ENCODE assay signal across 8 cellular contexts in the genomic region with DNA sequence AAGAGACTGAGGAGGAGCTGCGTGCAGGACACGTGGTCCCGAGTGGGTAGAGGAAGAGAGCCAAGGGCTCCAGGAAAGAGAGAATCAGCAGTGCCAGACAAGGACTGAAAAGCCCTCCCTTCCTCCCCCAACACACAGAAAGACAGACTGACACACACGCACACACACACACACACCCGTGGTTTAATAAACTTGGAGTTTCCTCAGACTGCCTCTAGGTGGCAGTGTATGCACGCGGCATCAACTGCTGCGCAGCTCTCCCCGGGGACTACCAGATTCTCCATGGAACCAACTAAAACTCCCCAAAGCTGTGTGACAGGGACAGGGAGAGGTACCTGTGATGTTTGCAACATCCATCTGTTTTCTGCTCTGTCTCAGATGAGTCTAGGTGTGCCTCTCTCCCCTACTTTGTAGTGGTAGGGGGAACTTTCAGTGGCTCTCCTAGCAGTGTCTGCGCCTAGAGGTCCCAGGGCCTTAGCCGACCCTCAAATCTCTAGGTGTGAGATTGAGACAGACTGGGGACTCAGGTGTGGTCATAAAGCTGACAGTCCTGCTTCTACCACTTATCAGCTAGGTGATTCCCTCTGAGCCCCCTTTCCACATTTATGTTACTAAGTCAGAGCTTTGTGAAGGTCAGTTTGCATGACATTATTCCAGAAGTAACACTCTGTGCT. TPM values are rescaled to one million over a fixed set of nuclear protein-coding genes. Genes with fewer than 3 reads are reported as not detected.
DNase-seq lines count a peak whose midpoint lies in the region; ATAC-seq and TF ChIP-seq lines count a peak whose summit lies in the region.

No MANE protein-coding gene starts in this region.

- peaks cover 3% of the 10 kb centered on the region; the same call in 1 of the 2 replicates for H3K4me1 ChIP-seq in DND-41 (ENCODE audit: insufficient read depth, low read length)

- H3K79me2 ChIP-seq in DND-41 (ENCODE audit: insufficient read depth, low read length), result no peaks in the 10 kb centered on the region

- no peak overlapping the region for H3K4me2 ChIP-seq in DND-41 (ENCODE audit: insufficient read depth, low read length)

- no peaks in the 10 kb centered on the region for H3K36me3 ChIP-seq in DND-41 (ENCODE audit: insufficient read depth, low read length)

- peaks cover 51% of the 10 kb centered on the region for H3K4me1 Mint-ChIP-seq in activated naive CD4-positive, alpha-beta T cell treated with anti-CD3 and anti-CD28 coated beads, Interleukin-2, amount 50 U/mL, for 24 hours

- no peaks in the 10 kb centered on the region for H3K9me3 Mint-ChIP-seq in activated naive CD4-positive, alpha-beta T cell treated with anti-CD3 and anti-CD28 coated beads, Interleukin-2, amount 50 U/mL, for 24 hours

- H3K27ac Mint-ChIP-seq in activated naive CD4-positive, alpha-beta T cell treated with anti-CD3 and anti-CD28 coated beads, Interleukin-2, amount 50 U/mL, for 24 hours, result peak overlapping the region; percentile 71

- TF ChIP-seq CTCF in DND-41 (IDR thresholded peaks at IDR 0.05; ENCODE audit: borderline replicate concordance, extremely low read depth, low read length, poor library complexity, severe bottlenecking), result peak; percentile 73
- peak; percentile 43 for TF ChIP-seq CTCF in GM20000 (IDR thresholded peaks at IDR 0.05; ENCODE audit: extremely low read depth, missing control alignments)

- no peak overlapping the region for H3K9ac ChIP-seq in DND-41 (ENCODE audit: low read depth, low read length)

- peak; percentile 85 for ATAC-seq in DND-41 (ENCODE audit: insufficient read depth, low read depth)
- peak; percentile 63 for ATAC-seq in HG03520 (IDR thresholded peaks at IDR 0.05; ENCODE audit: unreplicated experiment)

- no peaks in the 10 kb centered on the region for H4K20me1 ChIP-seq in DND-41 (ENCODE audit: insufficient read depth, low read length)

- H3K9me3 ChIP-seq in DND-41 (ENCODE audit: insufficient read depth, low read length, severe bottlenecking), result no peaks in the 10 kb centered on the region

- no peaks in the 10 kb centered on the region for H3K36me3 Mint-ChIP-seq in activated naive CD4-positive, alpha-beta T cell treated with anti-CD3 and anti-CD28 coated beads, Interleukin-2, amount 50 U/mL, for 24 hours

- intact Hi-C loops in posterior vena cava (cut with DNase I), result loop anchor here (2.0 to 10.0 kb wide), 3 partner anchors 60 to 480 kb away; no protein-coding TSS in a partner anchor

- H3K4me3 Mint-ChIP-seq in activated naive CD4-positive, alpha-beta T cell treated with anti-CD3 and anti-CD28 coated beads, Interleukin-2, amount 50 U/mL, for 24 hours, result no peak overlapping the region

- peaks cover 5% of the 10 kb centered on the region for H3K27me3 ChIP-seq in DND-41 (ENCODE audit: insufficient read depth, low read length, poor library complexity)

- no peak overlapping the region for H3K4me3 ChIP-seq in DND-41 (ENCODE audit: low read depth in 1 of 2, low read length in 2 of 2)

- no peak overlapping the region for H3K27ac ChIP-seq in DND-41 (ENCODE audit: low read length)

- DNase-seq in DND-41 (peak; percentile 50), GM20000 (ENCODE audit: low spot score) (peak; percentile 77), RKO (ENCODE audit: low spot score) (peak; percentile 65), globus pallidus (ENCODE audit: low spot score) (peak; percentile 81), posterior vena cava (ENCODE audit: low spot score) (peak; percentile 89), cortex of kidney (lab: John Stamatoyannopoulos, UW) (no peak)

- H2AFZ ChIP-seq in DND-41 (ENCODE audit: low read depth, low read length), result no peak overlapping the region

- no peaks in the 10 kb centered on the region for H3K27me3 Mint-ChIP-seq in activated naive CD4-positive, alpha-beta T cell treated with anti-CD3 and anti-CD28 coated beads, Interleukin-2, amount 50 U/mL, for 24 hours

RNA-seq across cellular contexts. Expression of a gene that starts 9.3 kb away (rescaled TPM):
- 10 to 100 TPM; 56.6 to 57.4 TPM for total RNA-seq in posterior vena cava

RNA-seq across cellular contexts. Expression of a gene that starts 36.4 kb away (rescaled TPM):
- total RNA-seq in posterior vena cava, result 10 to 100 TPM; 22.1 to 23.2 TPM
